ENCODE assay signal across 22 cellular contexts in the genomic region with DNA sequence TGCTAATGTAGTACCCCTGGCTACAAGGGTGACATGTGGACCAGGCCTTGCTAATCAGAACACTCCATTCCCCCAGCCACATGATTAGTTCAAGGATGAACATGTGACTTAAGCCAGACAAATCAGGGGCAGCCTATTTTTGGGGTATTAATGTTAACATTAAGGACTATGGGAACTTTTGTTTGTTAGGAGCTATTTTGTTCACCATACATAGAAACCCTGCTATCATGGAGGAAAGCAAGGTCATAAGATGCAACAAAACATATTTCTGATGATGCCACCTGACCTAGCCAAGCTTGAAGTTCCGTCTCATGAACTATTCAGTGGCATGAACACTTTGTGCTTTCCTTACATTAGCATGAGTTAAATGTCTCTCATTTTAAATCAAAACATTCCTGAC.
DNase-seq lines count a peak whose midpoint lies in the region; ATAC-seq, FAIRE-seq and TF ChIP-seq lines count a peak whose summit lies in the region.
"Had no signal": no experiment of that assay in that cellular context is flagged by ENCODE, and none has a peak within 500 bp of the region (broad histone marks: within the 10 kb centered on the region; RNA-seq: fewer than 3 reads in every experiment).

No MANE protein-coding gene starts in this region.

- H3K36me3 ChIP-seq in tibial artery: no peaks in the 10 kb centered on the region
- H3K36me3 ChIP-seq: BLaER1 treated with 17β-estradiol and CSF1 and Interleukin-3, amounts not matched to agents 10 nM and 100 nM had no signal

- no peaks in the 10 kb centered on the region for H3K27me3 ChIP-seq in tibial artery
- H3K27me3 ChIP-seq: BLaER1 treated with 17β-estradiol and CSF1 and Interleukin-3, amounts not matched to agents 10 nM and 100 nM had no signal

- TF ChIP-seq CTCF in nephron (IDR thresholded peaks at IDR 0.05; ENCODE audit: unreplicated experiment in 3 of 3) (no peak), tibial artery (IDR thresholded peaks at IDR 0.05) (no peak), HFFc6 (IDR thresholded peaks at IDR 0.05) (no peak)

- peak; percentile 76 for FAIRE-seq in HTR-8/SVneo (lab: Jason Lieb, UNC)
- FAIRE-seq: A549, D721Med, G401.6, GM12878, GM12892, GM19239 had no signal

- H3K27ac ChIP-seq in tibial artery: peak overlapping the region; percentile 27 to 42
- H3K27ac ChIP-seq: A549; BLaER1 treated with 17β-estradiol and CSF1 and Interleukin-3, amounts not matched to agents 10 nM and 100 nM; C4-2B had no signal

- H3K4me3 Mint-ChIP-seq in nephron (no peak overlapping the region), HFFc6 (no peak overlapping the region)
- H3K4me3 Mint-ChIP-seq: B cell; CD4-positive, alpha-beta T cell; CD8-positive, alpha-beta T cell had no signal

- no peak for DNase-seq in HTR-8/SVneo (ENCODE audit: insufficient read length, low spot score)
- DNase-seq in tibial artery: no peak
- no peak for DNase-seq in NCI-H1105 (lab: John Stamatoyannopoulos, UW)
- no peak for DNase-seq in HFFc6
- DNase-seq: AML-193; Caco-2; Calu3; CD4-positive, alpha-beta T cell; CD8-positive, alpha-beta T cell; DMS79 treated with DMSO at 0.1 percent for 48 hours; GF-D8 had no signal

- peaks cover 0 to 21% (median 11%) of the 10 kb centered on the region in 4 donors for H3K4me1 ChIP-seq in tibial artery
- H3K4me1 ChIP-seq: A549; BLaER1 treated with 17β-estradiol and CSF1 and Interleukin-3, amounts not matched to agents 10 nM and 100 nM; Caco-2 had no signal

- no peaks in the 10 kb centered on the region for H3K9me3 ChIP-seq in tibial artery
- H3K9me3 ChIP-seq: A549; BLaER1 treated with 17β-estradiol and CSF1 and Interleukin-3, amounts not matched to agents 10 nM and 100 nM; Caco-2 had no signal

- H3K27me3 Mint-ChIP-seq in nephron (ENCODE audit: low read depth) (no peaks in the 10 kb centered on the region), HFFc6 (ENCODE audit: insufficient read depth) (peaks cover 3% of the 10 kb centered on the region; the same call in 1 of the 2 replicates)

- ATAC-seq in GM18498 (IDR thresholded peaks at IDR 0.05; ENCODE audit: unreplicated experiment): no peak
- ATAC-seq: A549; CD8-positive, alpha-beta T cell; GM12878 had no signal

- intact Hi-C loops in tibial artery (cut with DNase I; ENCODE audit: low total_unique reads): no loop called here

- H3K4me3 ChIP-seq in tibial artery: no peak overlapping the region
- H3K4me3 ChIP-seq: A549; BLaER1 treated with 17β-estradiol and CSF1 and Interleukin-3, amounts not matched to agents 10 nM and 100 nM; GM12878 had no signal

- H3K36me3 Mint-ChIP-seq in nephron (ENCODE audit: low read depth) (no peaks in the 10 kb centered on the region), HFFc6 (ENCODE audit: low read depth) (no peaks in the 10 kb centered on the region)
- H3K36me3 Mint-ChIP-seq: CD8-positive, alpha-beta T cell had no signal

- H3K9me3 Mint-ChIP-seq in nephron: no peaks in the 10 kb centered on the region
- no peaks in the 10 kb centered on the region for H3K9me3 Mint-ChIP-seq in HFFc6
- H3K9me3 Mint-ChIP-seq: CD4-positive, alpha-beta T cell; CD8-positive, alpha-beta T cell had no signal

- H3K4me1 Mint-ChIP-seq in nephron (peaks cover 19% of the 10 kb centered on the region), HFFc6 (ENCODE audit: low read depth) (no peaks in the 10 kb centered on the region)
- H3K4me1 Mint-ChIP-seq: B cell had no signal

- H3K27ac Mint-ChIP-seq in nephron: peak overlapping the region in 2 of 3 experiments; percentile 24 to 66
- no peak overlapping the region for H3K27ac Mint-ChIP-seq in HFFc6
- H3K27ac Mint-ChIP-seq: B cell; CD4-positive, alpha-beta T cell; CD8-positive, alpha-beta T cell had no signal
